8 cellular contexts compared by ENCODE assay signal in genomic region chr10:97399843-97400545, GRCh38. TPM values are rescaled to one million over a fixed set of nuclear protein-coding genes. Genes with fewer than 3 reads are reported as not detected.
DNase-seq lines count a peak whose midpoint lies in the region; ATAC-seq and TF ChIP-seq lines count a peak whose summit lies in the region.

No MANE protein-coding gene starts in this region.

- no peaks in the 10 kb centered on the region for H3K27me3 ChIP-seq in fibroblast of lung (ENCODE audit: control insufficient read depth, insufficient read depth, low read length)

- H3K36me3 Mint-ChIP-seq in stimulated activated naive CD8-positive, alpha-beta T cell treated with anti-CD3 and anti-CD28 coated beads, Interleukin-15, Interleukin-2, amounts not matched to agents 100 ng/mL and 50 ng/mL, for 24 hours (ENCODE audit: low read depth), result peaks cover 20% of the 10 kb centered on the region
- H3K36me3 Mint-ChIP-seq in neural crest cell (ENCODE audit: low read depth), result peaks cover 5% of the 10 kb centered on the region

- peak overlapping the region; percentile 98 for H3K9ac ChIP-seq in fibroblast of lung (ENCODE audit: insufficient read depth, low read length)

- peaks cover 2% of the 10 kb centered on the region for H3K36me3 ChIP-seq in fibroblast of lung (ENCODE audit: control insufficient read depth, insufficient read depth, low read length)

- H3K4me3 ChIP-seq in fibroblast of lung (replicated peaks in 1 of 4; ENCODE audit: control extremely low read depth in 1 of 4, insufficient read depth in 1 of 4, low read depth in 3 of 4, low read length in 4 of 4), result peak overlapping the region; percentile 77 to 86 (median 80)

- no peak for DNase-seq in stimulated activated naive CD8-positive, alpha-beta T cell treated with anti-CD3 and anti-CD28 coated beads, Interleukin-15, Interleukin-2, amounts not matched to agents 100 U/mL and 50 U/mL, for 24 hours
- DNase-seq in NCI-H1694 treated with DMSO at 0.1 percent for 48 hours (lab: John Stamatoyannopoulos, UW), result peak; percentile 22
- peak; percentile 20 to 55 for DNase-seq in activated CD4-positive, alpha-beta T cell treated with anti-CD3 and anti-CD28 coated beads, Interleukin-2, amount 50 U/mL, for 48 hours
- DNase-seq in fibroblast of lung (ENCODE audit: low read depth in 2 of 2), result peak; percentile 71 to 76
- DNase-seq in neural crest cell (ENCODE audit: low read depth, low spot score), result no peak

- no peaks in the 10 kb centered on the region for H3K4me1 ChIP-seq in fibroblast of lung (ENCODE audit: control insufficient read depth, extremely low read depth, insufficient read depth, low read length)

- H3K79me2 ChIP-seq in fibroblast of lung (ENCODE audit: control insufficient read depth, insufficient read depth, low read length), result peaks cover 6% of the 10 kb centered on the region

- TF ChIP-seq CTCF in fibroblast of lung (conservative IDR thresholded peaks at IDR 0.05 in 1 of 2, IDR thresholded peaks at IDR 0.05 in 1 of 2; ENCODE audit: low read depth in 1 of 2, low read length in 2 of 2) (no peak), neural crest cell (conservative IDR thresholded peaks at IDR 0.05) (no peak)

- no peaks in the 10 kb centered on the region for H3K9me3 Mint-ChIP-seq in stimulated activated naive CD8-positive, alpha-beta T cell treated with anti-CD3 and anti-CD28 coated beads, Interleukin-15, Interleukin-2, amounts not matched to agents 100 ng/mL and 50 ng/mL, for 24 hours
- no peaks in the 10 kb centered on the region for H3K9me3 Mint-ChIP-seq in neural crest cell

- no peak for ATAC-seq in stimulated activated naive CD8-positive, alpha-beta T cell treated with anti-CD3 and anti-CD28 coated beads, Interleukin-15, Interleukin-2, amounts not matched to agents 100 U/mL and 50 U/mL, for 24 hours
- ATAC-seq in GM18858 (IDR thresholded peaks at IDR 0.05; ENCODE audit: unreplicated experiment) (no peak), HG02610 (IDR thresholded peaks at IDR 0.05; ENCODE audit: unreplicated experiment) (no peak)

- H3K4me3 Mint-ChIP-seq in stimulated activated naive CD8-positive, alpha-beta T cell treated with anti-CD3 and anti-CD28 coated beads, Interleukin-15, Interleukin-2, amounts not matched to agents 100 ng/mL and 50 ng/mL, for 24 hours, result peak overlapping the region; percentile 94
- peak overlapping the region; percentile 97 for H3K4me3 Mint-ChIP-seq in neural crest cell

- no peak overlapping the region for H2AFZ ChIP-seq in fibroblast of lung (ENCODE audit: low read length)

- H3K4me2 ChIP-seq in fibroblast of lung (ENCODE audit: extremely low read depth, insufficient read depth, low read length), result peak overlapping the region; percentile 87

- peak overlapping the region; percentile 97 for H3K27ac ChIP-seq in fibroblast of lung (ENCODE audit: insufficient read depth, low read length)

- peaks cover 14% of the 10 kb centered on the region for H3K4me1 Mint-ChIP-seq in stimulated activated naive CD8-positive, alpha-beta T cell treated with anti-CD3 and anti-CD28 coated beads, Interleukin-15, Interleukin-2, amounts not matched to agents 100 ng/mL and 50 ng/mL, for 24 hours (ENCODE audit: low read depth)
- H3K4me1 Mint-ChIP-seq in neural crest cell, result peaks cover 15% of the 10 kb centered on the region

- no peaks in the 10 kb centered on the region for H3K27me3 Mint-ChIP-seq in stimulated activated naive CD8-positive, alpha-beta T cell treated with anti-CD3 and anti-CD28 coated beads, Interleukin-15, Interleukin-2, amounts not matched to agents 100 ng/mL and 50 ng/mL, for 24 hours
- no peaks in the 10 kb centered on the region for H3K27me3 Mint-ChIP-seq in neural crest cell (ENCODE audit: low read depth)

- no peaks in the 10 kb centered on the region for H3K9me3 ChIP-seq in fibroblast of lung (ENCODE audit: control insufficient read depth, insufficient read depth, low read depth, low read length)

- H3K27ac Mint-ChIP-seq in stimulated activated naive CD8-positive, alpha-beta T cell treated with anti-CD3 and anti-CD28 coated beads, Interleukin-15, Interleukin-2, amounts not matched to agents 100 ng/mL and 50 ng/mL, for 24 hours, result peak overlapping the region; percentile 90
- H3K27ac Mint-ChIP-seq in neural crest cell (ENCODE audit: unreplicated experiment), result no peak overlapping the region

- no peaks in the 10 kb centered on the region for H4K20me1 ChIP-seq in fibroblast of lung (ENCODE audit: control insufficient read depth, extremely low read depth, insufficient read depth, low read length)

RNA-seq across cellular contexts. Expression of gene RRP12, which starts 1.1 kb away (rescaled TPM):
- 10.5 and 10.7 TPM in 2 replicates for total RNA-seq in fibroblast of lung
- polyA plus RNA-seq in fibroblast of lung, result 6.1 and 11.1 TPM in 2 replicates
- 11.5 and 21.0 TPM in 2 replicates for polyA plus RNA-seq in fibroblast of lung (2012)
- 25.4 and 46.7 TPM in 2 replicates for polyA minus RNA-seq in fibroblast of lung (ENCODE audit: low replicate concordance)
- 42.1 and 42.6 TPM in 2 replicates for total RNA-seq in neural crest cell

RNA-seq across cellular contexts. Expression of gene PGAM1, which starts 26.0 kb away (rescaled TPM):
- total RNA-seq in fibroblast of lung (165 and 209 TPM in 2 replicates), neural crest cell (313 and 337 TPM in 2 replicates)
- polyA plus RNA-seq in fibroblast of lung, result 498 and 510 TPM in 2 replicates
- 484 and 528 TPM in 2 replicates for polyA plus RNA-seq in fibroblast of lung (2012)
- 451 and 453 TPM in 2 replicates for polyA minus RNA-seq in fibroblast of lung (ENCODE audit: low replicate concordance)

RNA-seq across cellular contexts. Expression of gene EXOSC1, which starts 45.8 kb away (rescaled TPM):
- total RNA-seq in fibroblast of lung, result 32.7 and 33.1 TPM in 2 replicates
- 39.5 and 45.4 TPM in 2 replicates for polyA plus RNA-seq in fibroblast of lung
- polyA plus RNA-seq in fibroblast of lung (2012), result 39.9 and 45.4 TPM in 2 replicates
- polyA minus RNA-seq in fibroblast of lung (ENCODE audit: low replicate concordance), result 11.7 and 34.6 TPM in 2 replicates
- 40.3 and 41.8 TPM in 2 replicates for total RNA-seq in neural crest cell

RNA-seq across cellular contexts. Expression of gene ZDHHC16, which starts 46.0 kb away (rescaled TPM):
- total RNA-seq in fibroblast of lung (33.4 and 39.3 TPM in 2 replicates), neural crest cell (58.1 and 58.2 TPM in 2 replicates)
- 60.2 and 69.6 TPM in 2 replicates for polyA plus RNA-seq in fibroblast of lung
- 41.3 and 48.9 TPM in 2 replicates for polyA plus RNA-seq in fibroblast of lung (2012)
- polyA minus RNA-seq in fibroblast of lung (ENCODE audit: low replicate concordance), result 166 and 196 TPM in 2 replicates

Comparison
In these comparisons a context has a peak if more than half of its experiments do, and no peak if none do; other contexts are left out.
1. DNase-seq: peak in NCI-H1694 treated with DMSO at 0.1 percent for 48 hours (single experiment), activated CD4-positive, alpha-beta T cell treated with anti-CD3 and anti-CD28 coated beads, Interleukin-2, amount 50 U/mL, for 48 hours (2 of 2) and fibroblast of lung (2 of 2); none in stimulated activated naive CD8-positive, alpha-beta T cell treated with anti-CD3 and anti-CD28 coated beads, Interleukin-15, Interleukin-2, amounts not matched to agents 100 U/mL and 50 U/mL, for 24 hours (single experiment) and neural crest cell (single experiment).